ENCODE assay signal across 8 cellular contexts in genomic region chr11:74989269-74989655, GRCh38. TPM values are rescaled to one million over a fixed set of nuclear protein-coding genes. Genes with fewer than 3 reads are reported as not detected.
DNase-seq lines count a peak whose midpoint lies in the region; ATAC-seq and TF ChIP-seq lines count a peak whose summit lies in the region.

No MANE protein-coding gene starts in this region.

- no peaks in the 10 kb centered on the region for H3K9me3 Mint-ChIP-seq in T-helper 1 cell treated with Interleukin-12 subunit alpha and Interleukin-12 subunit beta and Interleukin-4 antibody, amounts not matched to agents 30 μg/mL and 1 μg/mL, for 36 hours

- CTCF ChIA-PET in HEK293T (lab: Yijun Ruan, JAX): interaction anchor here (0.6 to 1.0 kb wide), 2 partner anchors 34 to 241 kb away, joined by 3 read pairs; no protein-coding TSS in a partner anchor

- no peaks in the 10 kb centered on the region for H3K27me3 ChIP-seq in foreskin keratinocyte

- H3K4me3 Mint-ChIP-seq in T-helper 1 cell treated with Interleukin-12 subunit alpha and Interleukin-12 subunit beta and Interleukin-4 antibody, amounts not matched to agents 30 μg/mL and 1 μg/mL, for 36 hours: peak overlapping the region; percentile 93

- H3K4me3 ChIP-seq in skeletal muscle cell (ENCODE audit: low read depth, low read length): peak overlapping the region; percentile 78

- no peaks in the 10 kb centered on the region for H3K36me3 Mint-ChIP-seq in T-helper 1 cell treated with Interleukin-12 subunit alpha and Interleukin-12 subunit beta and Interleukin-4 antibody, amounts not matched to agents 30 μg/mL and 1 μg/mL, for 36 hours (ENCODE audit: low read depth)

- POLR2A ChIA-PET in HEK293T (lab: Yijun Ruan, JAX): interaction anchor here (0.5 to 1.4 kb wide), 7 partner anchors 8 to 48 kb away, joined by 3 to 6 read pairs (median 3); no protein-coding TSS in a partner anchor

- no peak for ATAC-seq in foreskin keratinocyte

- TF ChIP-seq CTCF in foreskin keratinocyte (conservative IDR thresholded peaks at IDR 0.05): no peak

- no peaks in the 10 kb centered on the region for H3K4me1 ChIP-seq in foreskin keratinocyte

- peaks cover 24% of the 10 kb centered on the region for H3K4me1 Mint-ChIP-seq in T-helper 1 cell treated with Interleukin-12 subunit alpha and Interleukin-12 subunit beta and Interleukin-4 antibody, amounts not matched to agents 30 μg/mL and 1 μg/mL, for 36 hours (ENCODE audit: low read depth)

- DNase-seq in EL (peak; percentile 21), HEK293T (ENCODE audit: extremely low spot score) (peak; percentile 13), foreskin keratinocyte (no peak), skeletal muscle cell (ENCODE audit: low read depth) (no peak), NCI-H2171 treated with DMSO at 0.1 percent for 48 hours (lab: John Stamatoyannopoulos, UW) (no peak), NK-92 (lab: John Stamatoyannopoulos, UW; ENCODE audit: unreplicated experiment) (no peak)
- no peak for DNase-seq in NK-92 treated with Interleukin-12 subunit alpha and Interleukin-12 subunit beta, amount 100 ng/mL, for 24 hours (lab: John Stamatoyannopoulos, UW)

- H3K27me3 Mint-ChIP-seq in T-helper 1 cell treated with Interleukin-12 subunit alpha and Interleukin-12 subunit beta and Interleukin-4 antibody, amounts not matched to agents 30 μg/mL and 1 μg/mL, for 36 hours (ENCODE audit: low read depth): no peaks in the 10 kb centered on the region

- H3K27ac ChIP-seq in foreskin keratinocyte: peak overlapping the region; percentile 62

- H3K27ac Mint-ChIP-seq in T-helper 1 cell treated with Interleukin-12 subunit alpha and Interleukin-12 subunit beta and Interleukin-4 antibody, amounts not matched to agents 30 μg/mL and 1 μg/mL, for 36 hours: peak overlapping the region; percentile 89

TF ChIP-seq in HEK293T, 16 proteins besides CTCF, POLR2A, EP300 and RAD21:
- TF ChIP-seq L3MBTL2 (conservative IDR thresholded peaks at IDR 0.05) (peak; percentile 26; the same call in 1 of the 2 replicates), PKNOX1 (IDR thresholded peaks at IDR 0.05) (no peak)

RNA-seq across cellular contexts. Expression of gene NEU3, which starts 0.5 kb away (rescaled TPM):
- total RNA-seq in foreskin keratinocyte: 6.9 and 7.4 TPM in 2 replicates
- 1.8 and 2.9 TPM in 2 replicates for polyA plus RNA-seq in foreskin keratinocyte

RNA-seq across cellular contexts. Expression of gene SPCS2, which starts 40.2 kb away (rescaled TPM):
- 81.9 and 85.4 TPM in 2 replicates for total RNA-seq in foreskin keratinocyte
- polyA plus RNA-seq in foreskin keratinocyte: 211 and 216 TPM in 2 replicates

RNA-seq across cellular contexts. Expression of gene XRRA1, which starts 40.4 kb away (rescaled TPM):
- total RNA-seq in foreskin keratinocyte: 12.3 and 16.3 TPM in 2 replicates
- polyA plus RNA-seq in foreskin keratinocyte: 3.3 and 6.3 TPM in 2 replicates

Comparison
In these comparisons a context has a peak if more than half of its experiments do, and no peak if none do; other contexts are left out.
1. DNase-seq: peak in EL (single experiment) and HEK293T (single experiment); none in foreskin keratinocyte (0 of 2), skeletal muscle cell (single experiment), NK-92 treated with Interleukin-12 subunit alpha and Interleukin-12 subunit beta, amount 100 ng/mL, for 24 hours (single experiment), NCI-H2171 treated with DMSO at 0.1 percent for 48 hours (single experiment) and NK-92 (single experiment).